In genomic region chr14:68020493-68020892, GRCh38 we compare ENCODE assay signal across 16 cellular contexts.
A peak's percentile ranks its signal among the peaks of the same experiment; 100 is the strongest.
DNase-seq lines count a peak whose midpoint lies in the region; ATAC-seq and TF ChIP-seq lines count a peak whose summit lies in the region.
"Had no signal": no experiment of that assay in that cellular context is flagged by ENCODE, and none has a peak within 500 bp of the region (broad histone marks: within the 10 kb centered on the region; RNA-seq: fewer than 3 reads in every experiment).

No MANE protein-coding gene starts in this region.

- ATAC-seq in left lung: no peak

- H3K4me3 ChIP-seq in HEK293 (ENCODE audit: low read depth, low read length) (no peak overlapping the region), left lung (no peak overlapping the region)
- H3K4me3 ChIP-seq: Peyer's patch had no signal

- H3K4me3 Mint-ChIP-seq in nephron progenitor cell: no peak overlapping the region
- H3K4me3 Mint-ChIP-seq: CD4-positive, alpha-beta memory T cell had no signal

- H3K27me3 ChIP-seq in left lung: no peaks in the 10 kb centered on the region
- H3K27me3 ChIP-seq: BE2C, Peyer's patch had no signal

- peak overlapping the region; percentile 87 for H3K27ac Mint-ChIP-seq in nephron progenitor cell
- H3K27ac Mint-ChIP-seq: CD4-positive, alpha-beta memory T cell had no signal

- DNase-seq in NCI-H2171 treated with DMSO at 0.1 percent for 48 hours (lab: John Stamatoyannopoulos, UW) (peak; percentile 63), NCI-H2171 (lab: John Stamatoyannopoulos, UW) (no peak), NCI-H526 treated with DMSO at 0.1 percent for 48 hours (lab: John Stamatoyannopoulos, UW) (peak; percentile 63), nephron progenitor cell (no peak), amniotic stem cell (lab: John Stamatoyannopoulos, UW) (no peak), SK-N-DZ (ENCODE audit: low spot score) (no peak), left lung (no peak)
- DNase-seq: 8988T; BE2C; CD4-positive, alpha-beta memory T cell; H7; NCI-H146; NK-92 treated with Interleukin-12 subunit alpha and Interleukin-12 subunit beta, amount 100 ng/mL, for 24 hours; Peyer's patch had no signal

- POLR2A ChIA-PET in HEK293 (lab: Yijun Ruan, JAX): no interaction called here

- H3K27me3 Mint-ChIP-seq in nephron progenitor cell (ENCODE audit: low read depth, poor library complexity): no peaks in the 10 kb centered on the region

- no peaks in the 10 kb centered on the region for H3K36me3 ChIP-seq in HEK293 (ENCODE audit: control insufficient read depth in 2 of 2, insufficient read depth in 1 of 2, low read length in 2 of 2)
- no peaks in the 10 kb centered on the region for H3K36me3 ChIP-seq in left lung
- H3K36me3 ChIP-seq: BE2C, Peyer's patch had no signal

- no peak for TF ChIP-seq CTCF in HEK293 (tag by site-specific recombination; IDR thresholded peaks at IDR 0.05)
- TF ChIP-seq CTCF in nephron progenitor cell (IDR thresholded peaks at IDR 0.05): no peak
- TF ChIP-seq CTCF in left lung (IDR thresholded peaks at IDR 0.05): no peak

- H3K27ac ChIP-seq in HEK293 (ENCODE audit: extremely low read depth, low read depth, low read length) (0 out of 2 replicates have a peak overlapping the region, but pooled peaks have one; percentile 6), left lung (no peak overlapping the region)
- H3K27ac ChIP-seq: HL-60, Peyer's patch had no signal

- H3K9me3 Mint-ChIP-seq in nephron progenitor cell: peaks cover 29% of the 10 kb centered on the region

- intact Hi-C loops in left lung (cut with DNase I): no loop called here

- H3K4me1 Mint-ChIP-seq in nephron progenitor cell: peaks cover 35% of the 10 kb centered on the region
- H3K4me1 Mint-ChIP-seq: CD4-positive, alpha-beta memory T cell had no signal

- H3K36me3 Mint-ChIP-seq in nephron progenitor cell (ENCODE audit: low read depth): peaks cover 31% of the 10 kb centered on the region

- H3K4me1 ChIP-seq in HEK293 (ENCODE audit: control insufficient read depth, insufficient read depth, low read length) (peaks cover 23% of the 10 kb centered on the region), left lung (no peaks in the 10 kb centered on the region)
- H3K4me1 ChIP-seq: BE2C had no signal

- H3K9me3 ChIP-seq in HEK293 (ENCODE audit: control insufficient read depth, insufficient read depth, low read depth, low read length) (no peaks in the 10 kb centered on the region), left lung (peaks cover 0 to 9% of the 10 kb centered on the region in 2 donors)
- H3K9me3 ChIP-seq: BE2C, Peyer's patch had no signal

- CTCF ChIA-PET in HEK293 (lab: Yijun Ruan, JAX): no interaction called here

TF ChIP-seq in HEK293, 187 proteins besides CTCF, POLR2A, EP300 and RAD21 (continues in another document):
- TF ChIP-seq ZNF777 (tag by site-specific recombination; IDR thresholded peaks at IDR 0.05; ENCODE audit: borderline replicate concordance) (no peak), ZNF350 (tag by site-specific recombination; IDR thresholded peaks at IDR 0.05) (no peak), ZNF311 (tag by site-specific recombination; IDR thresholded peaks at IDR 0.05; ENCODE audit: borderline replicate concordance) (no peak), GLIS2 (tag by site-specific recombination; IDR thresholded peaks at IDR 0.05) (no peak), PRDM1 (tag by site-specific recombination; IDR thresholded peaks at IDR 0.05) (no peak), ZNF394 (tag by site-specific recombination; IDR thresholded peaks at IDR 0.05; ENCODE audit: borderline replicate concordance) (no peak), PRDM4 (tag by site-specific recombination; IDR thresholded peaks at IDR 0.05) (no peak), ZNF23 (tag by site-specific recombination; IDR thresholded peaks at IDR 0.05; ENCODE audit: borderline replicate concordance) (no peak), ZNF280D (tag by site-specific recombination; IDR thresholded peaks at IDR 0.05) (no peak), ZNF544 (tag by site-specific recombination; IDR thresholded peaks at IDR 0.05) (no peak), ZNF26 (tag by site-specific recombination; IDR thresholded peaks at IDR 0.05) (no peak), ZBTB44 (tag by site-specific recombination; IDR thresholded peaks at IDR 0.05) (no peak)

Comparison
In these comparisons a context has a peak if more than half of its experiments do, and no peak if none do; other contexts are left out.
1. DNase-seq: peak in NCI-H2171 treated with DMSO at 0.1 percent for 48 hours (single experiment) and NCI-H526 treated with DMSO at 0.1 percent for 48 hours (single experiment); none in NCI-H2171 (single experiment), nephron progenitor cell (single experiment), amniotic stem cell (single experiment), SK-N-DZ (single experiment) and left lung (0 of 2).